In genomic region chr4:144202091-144202490, GRCh38 we compare ENCODE assay signal across 23 cellular contexts.
DNase-seq lines count a peak whose midpoint lies in the region; ATAC-seq and TF ChIP-seq lines count a peak whose summit lies in the region.
"Had no signal": no experiment of that assay in that cellular context is flagged by ENCODE, and none has a peak within 500 bp of the region (broad histone marks: within the 10 kb centered on the region; RNA-seq: fewer than 3 reads in every experiment).

No MANE protein-coding gene starts in this region.

- TF ChIP-seq CTCF in epithelial cell of esophagus (IDR thresholded peaks at IDR 0.05; ENCODE audit: insufficient read depth, low read depth, low read length, missing control alignments): no peak
- no peak for TF ChIP-seq CTCF in foreskin keratinocyte (conservative IDR thresholded peaks at IDR 0.05)
- TF ChIP-seq CTCF in spleen (IDR thresholded peaks at IDR 0.05 in 8 of 11, conservative IDR thresholded peaks at IDR 0.05 in 3 of 11): no peak

- H3K27me3 ChIP-seq in adipocyte (replicated peaks; ENCODE audit: control insufficient read depth, insufficient read depth, low read length): peaks cover 3% of the 10 kb centered on the region
- no peaks in the 10 kb centered on the region for H3K27me3 ChIP-seq in foreskin keratinocyte
- H3K27me3 ChIP-seq in spleen (replicated peaks in 1 of 7): no peaks in the 10 kb centered on the region
- H3K27me3 ChIP-seq: BE2C, BLaER1 had no signal

- H3K27ac ChIP-seq in foreskin keratinocyte (no peak overlapping the region), spleen (no peak overlapping the region)
- H3K27ac ChIP-seq: 22Rv1, BLaER1 had no signal

- TF ChIP-seq POLR2A in spleen (IDR thresholded peaks at IDR 0.05): no peak

- intact Hi-C loops in spleen (cut with DNase I; ENCODE audit: low total_unique reads): no loop called here

- H3K9me3 ChIP-seq in adipocyte (ENCODE audit: control insufficient read depth, low read length) (peaks cover under 1% of the 10 kb centered on the region), spleen (peaks cover 0 to 10% (median 2%) of the 10 kb centered on the region in 8 donors)
- H3K9me3 ChIP-seq: BE2C had no signal

- ATAC-seq in foreskin keratinocyte: peak; percentile 18
- ATAC-seq: GM12878 had no signal

- no peak overlapping the region for H3K9ac ChIP-seq in adipocyte (ENCODE audit: low read length)
- H3K9ac ChIP-seq: BLaER1 had no signal

- no peak overlapping the region for H3K4me3 ChIP-seq in adipocyte (ENCODE audit: low read length)
- no peak overlapping the region for H3K4me3 ChIP-seq in epithelial cell of esophagus (ENCODE audit: low read length)
- no peak overlapping the region for H3K4me3 ChIP-seq in spleen
- H3K4me3 ChIP-seq: BLaER1, GM12878 had no signal

- WGBS in spleen, 5 donors: 0 to 87% (median 64%) methylated on average over 1 of the region's 1 CpG

- H3K4me1 ChIP-seq in adipocyte (ENCODE audit: control insufficient read depth, insufficient read depth, low read length) (no peaks in the 10 kb centered on the region), foreskin keratinocyte (no peaks in the 10 kb centered on the region), spleen (no peaks in the 10 kb centered on the region)
- H3K4me1 ChIP-seq: BE2C, BLaER1 had no signal

- no peaks in the 10 kb centered on the region for H3K36me3 ChIP-seq in adipocyte (ENCODE audit: control insufficient read depth, insufficient read depth, low read length, severe bottlenecking)
- no peaks in the 10 kb centered on the region for H3K36me3 ChIP-seq in spleen
- H3K36me3 ChIP-seq: BE2C had no signal

- DNase-seq in DMS53 (lab: John Stamatoyannopoulos, UW) (peak; percentile 14), DMS53 treated with DMSO at 0.1 percent for 48 hours (lab: John Stamatoyannopoulos, UW; ENCODE audit: unreplicated experiment) (no peak), adipocyte (ENCODE audit: low read depth) (peak; percentile 11), epithelial cell of esophagus (ENCODE audit: low read depth) (peak; percentile 47), foreskin keratinocyte (no peak), spleen (no peak), T-helper 1 cell (no peak), COLO668 (lab: John Stamatoyannopoulos, UW; ENCODE audit: unreplicated experiment) (no peak)
- DNase-seq: ACHN; BE2C; C1 segment of cervical spinal cord; CD4-positive, alpha-beta memory T cell; CD4-positive, CD25-positive, alpha-beta regulatory T cell; COR-L47; DMS 273 treated with DMSO at 0.1 percent for 48 hours; DMS153; DMS79; DND-41; EL; GDM1 had no signal

Comparison
In these comparisons a context has a peak if more than half of its experiments do, and no peak if none do; other contexts are left out.
1. DNase-seq: peak in DMS53 (single experiment), adipocyte (single experiment) and epithelial cell of esophagus (single experiment); none in DMS53 treated with DMSO at 0.1 percent for 48 hours (single experiment), foreskin keratinocyte (0 of 2), spleen (single experiment), T-helper 1 cell (0 of 5) and COLO668 (single experiment).